Comparison of ENCODE assay signal across 13 cellular contexts in genomic region chr18:7924616-7925015, GRCh38.
"Had no signal": no experiment of that assay in that cellular context is flagged by ENCODE, and none has a peak within 500 bp of the region (broad histone marks: within the 10 kb centered on the region; RNA-seq: fewer than 3 reads in every experiment).

No MANE protein-coding gene starts in this region.

- ATAC-seq: activated CD8-positive, alpha-beta T cell treated with anti-CD3 and anti-CD28 coated beads for 36 hours; sciatic nerve; stimulated activated naive B cell treated with anti-CD40 and anti-IgM and Interleukin-4, amounts not matched to agents 10 μg/mL and 1 μg/mL and 100 μg/mL, for 72 hours; upper lobe of right lung had no signal

- DNase-seq: activated CD4-positive, alpha-beta T cell treated with anti-CD3 and anti-CD28 coated beads for 1 hour; activated CD8-positive, alpha-beta memory T cell treated with anti-CD3 and anti-CD28 coated beads, Interleukin-2, amount 50 U/mL, for 4 hours; activated CD8-positive, alpha-beta T cell treated with anti-CD3 and anti-CD28 coated beads for 36 hours; activated naive CD8-positive, alpha-beta T cell treated with anti-CD3 and anti-CD28 coated beads, Interleukin-2, amount 10 ng/mL, durations not matched to agents 7 days and 5 days; aorta; cortex of kidney; effector CD8-positive, alpha-beta T cell; kidney glomerular epithelial cell; stimulated activated CD4-positive, alpha-beta T cell treated with anti-CD3 and anti-CD28 coated beads, Interleukin-2, amount 100 ng/mL, for 24 hours; stimulated activated naive B cell treated with anti-CD40 and anti-IgM and Interleukin-4, amounts not matched to agents 10 μg/mL and 1 μg/mL and 100 μg/mL, for 72 hours; T1000; upper lobe of right lung had no signal

- H3K27me3 ChIP-seq: upper lobe of right lung had no signal

- H3K4me3 ChIP-seq: upper lobe of right lung had no signal

- H3K4me1 ChIP-seq: upper lobe of right lung had no signal

- H3K36me3 ChIP-seq: upper lobe of right lung had no signal

- H3K9me3 ChIP-seq: upper lobe of right lung had no signal

- H3K27ac ChIP-seq: upper lobe of right lung had no signal
